Comparison of ENCODE assay signal across 24 cellular contexts in genomic region chr19:5303208-5303607, GRCh38. TPM values are rescaled to one million over a fixed set of nuclear protein-coding genes. Genes with fewer than 3 reads are reported as not detected.
DNase-seq lines count a peak whose midpoint lies in the region; ATAC-seq, FAIRE-seq and TF ChIP-seq lines count a peak whose summit lies in the region.
"Had no signal": no experiment of that assay in that cellular context is flagged by ENCODE, and none has a peak within 500 bp of the region (broad histone marks: within the 10 kb centered on the region; RNA-seq: fewer than 3 reads in every experiment).

No MANE protein-coding gene starts in this region.

- peak overlapping the region; percentile 58 for H3K27ac Mint-ChIP-seq in T-helper 1 cell treated with Interleukin-12 subunit alpha and Interleukin-12 subunit beta and Interleukin-4 antibody, amounts not matched to agents 30 μg/mL and 1 μg/mL, for 36 hours
- peak overlapping the region; percentile 42 for H3K27ac Mint-ChIP-seq in neural progenitor cell
- H3K27ac Mint-ChIP-seq: B cell; CD4-positive, CD25-positive, alpha-beta regulatory T cell; CD8-positive, alpha-beta T cell; HFFc6 had no signal

- H3K36me3 Mint-ChIP-seq in T-helper 1 cell treated with Interleukin-12 subunit alpha and Interleukin-12 subunit beta and Interleukin-4 antibody, amounts not matched to agents 30 μg/mL and 1 μg/mL, for 36 hours (ENCODE audit: low read depth), result no peaks in the 10 kb centered on the region
- H3K36me3 Mint-ChIP-seq in neural progenitor cell, result peaks cover 11% of the 10 kb centered on the region
- H3K36me3 Mint-ChIP-seq: CD4-positive, CD25-positive, alpha-beta regulatory T cell; CD8-positive, alpha-beta T cell had no signal

- no peaks in the 10 kb centered on the region for H3K4me1 Mint-ChIP-seq in T-helper 1 cell treated with Interleukin-12 subunit alpha and Interleukin-12 subunit beta and Interleukin-4 antibody, amounts not matched to agents 30 μg/mL and 1 μg/mL, for 36 hours (ENCODE audit: low read depth)
- H3K4me1 Mint-ChIP-seq in neural progenitor cell, result peaks cover 10% of the 10 kb centered on the region
- H3K4me1 Mint-ChIP-seq: B cell had no signal

- no peaks in the 10 kb centered on the region for H3K9me1 ChIP-seq in K562 (ENCODE audit: control insufficient read depth, insufficient read depth, low read length)

- no peaks in the 10 kb centered on the region; the same call in 1 of the 2 replicates for H4K20me1 ChIP-seq in K562 (replicated peaks; ENCODE audit: control insufficient read depth, insufficient read depth, low read length)
- H4K20me1 ChIP-seq in neural progenitor cell (ENCODE audit: low read depth), result peaks cover 98% of the 10 kb centered on the region
- H4K20me1 ChIP-seq: BLaER1 had no signal

- 23% methylated on average over 7 of the region's 7 CpGs for WGBS in K562 (ENCODE audit: insufficient coverage, low coverage, missing lambda C conversion rate)

- no peak for DNase-seq in T-helper 1 cell
- DNase-seq in K562 (ENCODE audit: extremely low read depth in 1 of 4, low spot score in 3 of 4), result no peak
- no peak for DNase-seq in neural progenitor cell (ENCODE audit: low spot score)
- DNase-seq in foreskin melanocyte, result no peak
- DNase-seq: Caco-2; CD4-positive, CD25-positive, alpha-beta regulatory T cell; CD8-positive, alpha-beta T cell; DMS153; DMS79; EL; GDM1; GM23248; H9; HFFc6 had no signal

- intact Hi-C loops in K562 (cut with micrococcal nuclease), result no loop called here

- H3F3A ChIP-seq in neural progenitor cell (ENCODE audit: low read depth), result no peaks in the 10 kb centered on the region

- H3K4me3 ChIP-seq in K562, result no peak overlapping the region
- H3K4me3 ChIP-seq in neural progenitor cell, result no peak overlapping the region
- H3K4me3 ChIP-seq: BLaER1, GM12878, GM23248 had no signal

- ATAC-seq in K562 (no peak), HG02973 (IDR thresholded peaks at IDR 0.05; ENCODE audit: unreplicated experiment) (no peak)
- ATAC-seq: CD8-positive, alpha-beta T cell; GM12878; HCT116 had no signal

- BruUV-seq in K562 (replicated peaks; lab: Mats Ljungman, UMichigan), result no TSS peak

- H3K4me3 Mint-ChIP-seq in T-helper 1 cell treated with Interleukin-12 subunit alpha and Interleukin-12 subunit beta and Interleukin-4 antibody, amounts not matched to agents 30 μg/mL and 1 μg/mL, for 36 hours, result no peak overlapping the region
- no peak overlapping the region for H3K4me3 Mint-ChIP-seq in neural progenitor cell
- H3K4me3 Mint-ChIP-seq: B cell; CD4-positive, CD25-positive, alpha-beta regulatory T cell; CD8-positive, alpha-beta T cell; H9; HFFc6 had no signal

- TF ChIP-seq EP300 in K562 (IDR thresholded peaks at IDR 0.05; ENCODE audit: low read length), result no peak

- H3K4me1 ChIP-seq in K562 (replicated peaks in 1 of 2; ENCODE audit: control insufficient read depth in 2 of 2, insufficient read depth in 2 of 2, low read length in 2 of 2), result peaks cover 3 to 4% of the 10 kb centered on the region in 2 experiments; a peak in 2 of 5 replicates
- no peaks in the 10 kb centered on the region for H3K4me1 ChIP-seq in neural progenitor cell
- H3K4me1 ChIP-seq: BLaER1, Caco-2 had no signal

- no peak for TF ChIP-seq RAD21 in K562 (CRISPR knock-in tag; conservative IDR thresholded peaks at IDR 0.05 in 1 of 2, IDR thresholded peaks at IDR 0.05 in 1 of 2)

- H3K36me3 ChIP-seq in K562 (ENCODE audit: control insufficient read depth, insufficient read depth, low read length), result no peaks in the 10 kb centered on the region
- H3K36me3 ChIP-seq in neural progenitor cell, result no peaks in the 10 kb centered on the region
- H3K36me3 ChIP-seq: BLaER1 had no signal

- H3K9me3 Mint-ChIP-seq in T-helper 1 cell treated with Interleukin-12 subunit alpha and Interleukin-12 subunit beta and Interleukin-4 antibody, amounts not matched to agents 30 μg/mL and 1 μg/mL, for 36 hours, result no peaks in the 10 kb centered on the region
- H3K9me3 Mint-ChIP-seq in neural progenitor cell, result no peaks in the 10 kb centered on the region
- H3K9me3 Mint-ChIP-seq: H9, HFFc6 had no signal

- CTCF ChIA-PET in K562 (lab: Yijun Ruan, JAX; ENCODE audit: low intra/inter-chr PET ratio), result no interaction called here

- in situ Hi-C loops in K562 (cut with MboI), result no loop called here

- no peaks in the 10 kb centered on the region for H3K27me3 Mint-ChIP-seq in T-helper 1 cell treated with Interleukin-12 subunit alpha and Interleukin-12 subunit beta and Interleukin-4 antibody, amounts not matched to agents 30 μg/mL and 1 μg/mL, for 36 hours (ENCODE audit: low read depth)
- H3K27me3 Mint-ChIP-seq in neural progenitor cell (ENCODE audit: insufficient read depth, low read depth), result peaks cover 12% of the 10 kb centered on the region
- H3K27me3 Mint-ChIP-seq: B cell; CD4-positive, CD25-positive, alpha-beta regulatory T cell had no signal

- POLR2A ChIA-PET in K562 (lab: Yijun Ruan, JAX), result no interaction called here

- H3K79me2 ChIP-seq in K562 (ENCODE audit: control insufficient read depth, insufficient read depth, low read length), result no peaks in the 10 kb centered on the region
- H3K79me2 ChIP-seq in neural progenitor cell (ENCODE audit: low read depth), result peaks cover 91% of the 10 kb centered on the region

- no peaks in the 10 kb centered on the region for H3K9me3 ChIP-seq in K562 (replicated peaks; ENCODE audit: control insufficient read depth, insufficient read depth, low read depth, low read length)
- H3K9me3 ChIP-seq in neural progenitor cell (ENCODE audit: low read depth), result no peaks in the 10 kb centered on the region
- H3K9me3 ChIP-seq: BLaER1, Caco-2 had no signal

- no peak overlapping the region for H2AFZ ChIP-seq in K562 (ENCODE audit: low read depth, low read length)
- no peak overlapping the region for H2AFZ ChIP-seq in neural progenitor cell (replicated peaks)
- H2AFZ ChIP-seq: GM23248 had no signal

- TF ChIP-seq CTCF in K562 (IDR thresholded peaks at IDR 0.05 in 2 of 3, conservative IDR thresholded peaks at IDR 0.05 in 1 of 3; ENCODE audit: insufficient read depth in 2 of 3, low read depth in 1 of 3, low read length in 3 of 3) (no peak), neural progenitor cell (IDR thresholded peaks at IDR 0.05) (no peak)

- H3K27ac ChIP-seq in K562 (ENCODE audit: extremely low read depth, low read depth, low read length), result no peak overlapping the region
- no peak overlapping the region for H3K27ac ChIP-seq in neural progenitor cell
- H3K27ac ChIP-seq: 22Rv1, BLaER1, C4-2B, GM23248 had no signal

- no peak for FAIRE-seq in K562 (lab: Jason Lieb, UNC)
- FAIRE-seq: A204.1, GM12878, GM19239 had no signal

- H3K9ac ChIP-seq in K562 (ENCODE audit: insufficient read depth in 1 of 2, low read depth in 2 of 2, low read length in 2 of 2) (no peak overlapping the region; a peak in 1 of 4 replicates), neural progenitor cell (no peak overlapping the region)
- H3K9ac ChIP-seq: BLaER1, GM23248 had no signal

- H3K27me3 ChIP-seq in K562 (ENCODE audit: control insufficient read depth in 2 of 2, insufficient read depth in 2 of 2, low read length in 2 of 2), result no peaks in the 10 kb centered on the region; a peak in 1 of 5 replicates
- no peaks in the 10 kb centered on the region for H3K27me3 ChIP-seq in neural progenitor cell
- H3K27me3 ChIP-seq: BLaER1 had no signal

- no peak overlapping the region for H3K4me2 ChIP-seq in K562 (ENCODE audit: insufficient read depth, low read length)
- H3K4me2 ChIP-seq in neural progenitor cell, result no peak overlapping the region
- H3K4me2 ChIP-seq: BLaER1 had no signal

- TF ChIP-seq POLR2A in K562 (conservative IDR thresholded peaks at IDR 0.05), result no peak

TF ChIP-seq in K562, 482 proteins besides CTCF, POLR2A, EP300 and RAD21:
- TF ChIP-seq ZKSCAN1 (IDR thresholded peaks at IDR 0.05; ENCODE audit: low read depth, low read length) (peak; percentile 94), POLR2B (IDR thresholded peaks at IDR 0.05; ENCODE audit: low read depth, partially characterized antibody) (no peak)

RNA-seq across cellular contexts. Expression of gene PTPRS, which starts 37.4 kb away (rescaled TPM):
- 79.8 and 180 TPM in 2 replicates for total RNA-seq in K562 (2011; cell fraction: chromatin; rRNA removed; ENCODE audit: low replicate concordance)
- total RNA-seq in K562 (2011; cell fraction: nucleolus; rRNA removed), result 97.4 and 130 TPM in 2 replicates
- total RNA-seq in K562 (2011; cell fraction: nucleoplasm; rRNA removed), result 85.8 and 89.2 TPM in 2 replicates
- total RNA-seq in K562 (2014; rRNA removed) (26.4 and 28.0 TPM in 2 replicates), K562 (2014; rRNA removed; fragmentation: Illumina TruSeq; extraction: Trizol) (6.1 and 6.7 TPM in 2 replicates), K562 (2015; rRNA removed; fragmentation: Illumina TruSeq; extraction: Trizol) (14.1 and 15.1 TPM in 2 replicates), K562 (2021) (45.2 and 49.4 TPM in 2 replicates), neural progenitor cell (ENCODE audit: low replicate concordance) (167 and 403 TPM in 2 replicates)
- polyA plus RNA-seq in K562 (2011; rRNA removed) (14.9 and 17.4 TPM in 2 replicates), K562 (2014; fragmentation: Illumina TruSeq; extraction: Trizol) (8.3 and 10.7 TPM in 2 replicates), K562 (2014; fragmentation: Nextera tagmentation; extraction: Ambion mirVana) (1 to 10 TPM; 1.1 to 1.2 TPM), K562 (2014; rRNA removed) (26.9 and 27.4 TPM in 2 replicates)
- polyA plus RNA-seq in K562 (2011; cell fraction: cytosol; rRNA removed), result 14.3 and 32.7 TPM in 2 replicates
- 54.1 and 106 TPM in 2 replicates for polyA plus RNA-seq in K562 (2011; cell fraction: nucleus; rRNA removed)
- polyA plus RNA-seq in K562 (2012), result 23.1 and 29.5 TPM in 2 replicates
- 11.5 and 28.9 TPM in 2 replicates for polyA minus RNA-seq in K562 (2011; rRNA and poly(A)+ RNA removed)
- 41.9 and 44.2 TPM in 2 replicates for polyA minus RNA-seq in K562 (2011; cell fraction: cytosol; rRNA and poly(A)+ RNA removed)
- polyA minus RNA-seq in K562 (2011; cell fraction: nucleus; rRNA and poly(A)+ RNA removed), result 27.2 and 33.5 TPM in 2 replicates
